In genomic region chr7:5414876-5415275, GRCh38 we compare ENCODE assay signal across 18 cellular contexts. TPM values are rescaled to one million over a fixed set of nuclear protein-coding genes. Genes with fewer than 3 reads are reported as not detected.
DNase-seq lines count a peak whose midpoint lies in the region; ATAC-seq and TF ChIP-seq lines count a peak whose summit lies in the region.
"Had no signal": no experiment of that assay in that cellular context is flagged by ENCODE, and none has a peak within 500 bp of the region (broad histone marks: within the 10 kb centered on the region; RNA-seq: fewer than 3 reads in every experiment).

No MANE protein-coding gene starts in this region.

- H3K4me1 ChIP-seq in breast epithelium (peaks cover 4 to 21% of the 10 kb centered on the region in 2 donors), upper lobe of left lung (peaks cover 32 to 59% (median 38%) of the 10 kb centered on the region in 4 donors), heart right ventricle (peaks cover 11 to 44% (median 21%) of the 10 kb centered on the region in 9 donors)

- H3K36me3 ChIP-seq in breast epithelium, result no peaks in the 10 kb centered on the region
- H3K36me3 ChIP-seq in upper lobe of left lung, result no peaks in the 10 kb centered on the region
- H3K36me3 ChIP-seq in heart right ventricle, result peaks cover 0 to 21% (median 0%) of the 10 kb centered on the region in 9 donors

- H3K27ac ChIP-seq in breast epithelium (peak overlapping the region; percentile 5 to 39), upper lobe of left lung (peak overlapping the region; percentile 20 to 71 (median 58)), heart right ventricle (no peak overlapping the region)
- H3K27ac ChIP-seq: BLaER1 treated with 17β-estradiol and CSF1 and Interleukin-3, amounts not matched to agents 10 nM and 100 nM had no signal

- H3K4me3 ChIP-seq in breast epithelium (no peak overlapping the region), upper lobe of left lung (no peak overlapping the region), heart right ventricle (no peak overlapping the region)
- H3K4me3 ChIP-seq: BLaER1 treated with 17β-estradiol and CSF1 and Interleukin-3, amounts not matched to agents 10 nM and 100 nM had no signal

- H3K9me3 ChIP-seq in breast epithelium (no peaks in the 10 kb centered on the region), upper lobe of left lung (no peaks in the 10 kb centered on the region), heart right ventricle (peaks cover 0 to 7% (median 0%) of the 10 kb centered on the region in 11 donors)
- H3K9me3 ChIP-seq: BLaER1 treated with 17β-estradiol and CSF1 and Interleukin-3, amounts not matched to agents 10 nM and 100 nM had no signal

- 64 to 82% methylated on average over 3 of the region's 3 CpGs for WGBS in upper lobe of left lung, 2 donors
- WGBS in heart right ventricle, 2 donors, result 90 to 92% methylated on average over 3 of the region's 3 CpGs

- intact Hi-C loops in breast epithelium (cut with DNase I; ENCODE audit: low total_unique reads), result no loop called here
- intact Hi-C loops in MCF 10A (cut with micrococcal nuclease), result no loop called here
- intact Hi-C loops in dendritic cell treated with granulocyte-macrophage colony-stimulating factor and Interleukin-4, amounts not matched to agents 40 ng/mL and 50 ng/mL, for 4 days (cut with micrococcal nuclease), result no loop called here
- intact Hi-C loops in heart right ventricle (cut with DNase I), result no loop called here

- BruUV-seq in MCF 10A (replicated peaks; lab: Mats Ljungman, UMichigan), result no TSS peak

- DNase-seq in breast epithelium (ENCODE audit: low spot score in 2 of 2), result no peak
- no peak for DNase-seq in MCF 10A (ENCODE audit: unreplicated experiment)
- no peak for DNase-seq in nephron progenitor cell
- DNase-seq in upper lobe of left lung, result no peak
- no peak for DNase-seq in heart right ventricle
- no peak for DNase-seq in ACHN
- DNase-seq: activated CD4-positive, CD25-positive, alpha-beta regulatory T cell; cerebellar nuclear complex; left cardiac atrium; MM.1S; NCI-H187 treated with DMSO at 0.1 percent for 48 hours; posterior cingulate gyrus; T-helper 17 cell had no signal

- H3K9me3 Mint-ChIP-seq in MCF 10A (ENCODE audit: unreplicated experiment) (no peaks in the 10 kb centered on the region), nephron progenitor cell (peaks cover 26% of the 10 kb centered on the region)
- H3K9me3 Mint-ChIP-seq in dendritic cell treated with granulocyte-macrophage colony-stimulating factor and Interleukin-4, amounts not matched to agents 40 ng/mL and 50 ng/mL, for 4 days, result no peaks in the 10 kb centered on the region
- H3K9me3 Mint-ChIP-seq: stimulated activated effector memory CD8-positive, alpha-beta T cell treated with anti-CD3 and anti-CD28 coated beads, Interleukin-12 subunit alpha, Interleukin-12 subunit beta, amount 100 ng/mL, for 72 hours had no signal

- POLR2A ChIA-PET in MCF 10A (lab: Yijun Ruan, JAX), result no interaction called here

- no peaks in the 10 kb centered on the region for H3K27me3 ChIP-seq in breast epithelium
- H3K27me3 ChIP-seq in upper lobe of left lung, result no peaks in the 10 kb centered on the region
- H3K27me3 ChIP-seq in heart right ventricle, result peaks cover 0 to 6% (median 0%) of the 10 kb centered on the region in 7 donors

- H3K4me3 Mint-ChIP-seq in MCF 10A (ENCODE audit: unreplicated experiment), result no peak overlapping the region
- H3K4me3 Mint-ChIP-seq in dendritic cell treated with granulocyte-macrophage colony-stimulating factor and Interleukin-4, amounts not matched to agents 40 ng/mL and 50 ng/mL, for 4 days, result no peak overlapping the region
- H3K4me3 Mint-ChIP-seq in nephron progenitor cell, result no peak overlapping the region
- H3K4me3 Mint-ChIP-seq: stimulated activated effector memory CD8-positive, alpha-beta T cell treated with anti-CD3 and anti-CD28 coated beads, Interleukin-12 subunit alpha, Interleukin-12 subunit beta, amount 100 ng/mL, for 72 hours; T-helper 17 cell had no signal

- no peak for TF ChIP-seq CTCF in breast epithelium (IDR thresholded peaks at IDR 0.05)
- TF ChIP-seq CTCF in MCF 10A (IDR thresholded peaks at IDR 0.05; ENCODE audit: unreplicated experiment), result no peak
- no peak for TF ChIP-seq CTCF in nephron progenitor cell (IDR thresholded peaks at IDR 0.05)
- no peak for TF ChIP-seq CTCF in upper lobe of left lung (IDR thresholded peaks at IDR 0.05)
- TF ChIP-seq CTCF in heart right ventricle (IDR thresholded peaks at IDR 0.05), result no peak

- peaks cover 53% of the 10 kb centered on the region for H3K36me3 Mint-ChIP-seq in MCF 10A (ENCODE audit: insufficient read depth, unreplicated experiment)
- peaks cover 78% of the 10 kb centered on the region for H3K36me3 Mint-ChIP-seq in dendritic cell treated with granulocyte-macrophage colony-stimulating factor and Interleukin-4, amounts not matched to agents 40 ng/mL and 50 ng/mL, for 4 days (ENCODE audit: low read depth)
- peaks cover 68% of the 10 kb centered on the region for H3K36me3 Mint-ChIP-seq in nephron progenitor cell (ENCODE audit: low read depth)
- H3K36me3 Mint-ChIP-seq: stimulated activated effector memory CD8-positive, alpha-beta T cell treated with anti-CD3 and anti-CD28 coated beads, Interleukin-12 subunit alpha, Interleukin-12 subunit beta, amount 100 ng/mL, for 72 hours had no signal

- no peak for TF ChIP-seq POLR2A in breast epithelium (IDR thresholded peaks at IDR 0.05)
- no peak for TF ChIP-seq POLR2A in upper lobe of left lung (IDR thresholded peaks at IDR 0.05)

- TF ChIP-seq EP300 in upper lobe of left lung (IDR thresholded peaks at IDR 0.05), result no peak

- ATAC-seq in upper lobe of left lung (ENCODE audit: low FRiP score in 2 of 2), result no peak
- ATAC-seq in heart right ventricle, result no peak
- ATAC-seq in HG03565 (IDR thresholded peaks at IDR 0.05; ENCODE audit: unreplicated experiment), result no peak
- ATAC-seq: HCT116; left cardiac atrium; stimulated activated effector memory CD8-positive, alpha-beta T cell treated with anti-CD3 and anti-CD28 coated beads, Interleukin-12 subunit alpha, Interleukin-12 subunit beta, amount 100 ng/mL, for 72 hours; T-helper 17 cell had no signal

- H3K4me1 Mint-ChIP-seq in MCF 10A (ENCODE audit: insufficient read depth, unreplicated experiment) (peaks cover 25% of the 10 kb centered on the region), nephron progenitor cell (peaks cover 42% of the 10 kb centered on the region)
- H3K4me1 Mint-ChIP-seq in dendritic cell treated with granulocyte-macrophage colony-stimulating factor and Interleukin-4, amounts not matched to agents 40 ng/mL and 50 ng/mL, for 4 days (ENCODE audit: low read depth), result peaks cover 70% of the 10 kb centered on the region

- CTCF ChIA-PET in MCF 10A (lab: Yijun Ruan, JAX), result no interaction called here

- H3K27ac Mint-ChIP-seq in MCF 10A (ENCODE audit: low read depth, unreplicated experiment) (no peak overlapping the region), nephron progenitor cell (peak overlapping the region; percentile 43)
- peak overlapping the region; percentile 40 for H3K27ac Mint-ChIP-seq in dendritic cell treated with granulocyte-macrophage colony-stimulating factor and Interleukin-4, amounts not matched to agents 40 ng/mL and 50 ng/mL, for 4 days
- H3K27ac Mint-ChIP-seq: stimulated activated effector memory CD8-positive, alpha-beta T cell treated with anti-CD3 and anti-CD28 coated beads, Interleukin-12 subunit alpha, Interleukin-12 subunit beta, amount 100 ng/mL, for 72 hours; T-helper 17 cell had no signal

- H3K27me3 Mint-ChIP-seq in MCF 10A (ENCODE audit: insufficient read depth, unreplicated experiment) (no peaks in the 10 kb centered on the region), nephron progenitor cell (ENCODE audit: low read depth, poor library complexity) (no peaks in the 10 kb centered on the region)
- H3K27me3 Mint-ChIP-seq in dendritic cell treated with granulocyte-macrophage colony-stimulating factor and Interleukin-4, amounts not matched to agents 40 ng/mL and 50 ng/mL, for 4 days, result no peaks in the 10 kb centered on the region

- in situ Hi-C loops in ACHN (cut with HindIII; ENCODE audit: low pct_ligation_motif_present, low pct_unique_long_range_greater_than_20kb, low sequenced_read_pairs), result no loop called here

RNA-seq across cellular contexts. Expression of gene TNRC18, which starts 8.8 kb away (rescaled TPM):
- total RNA-seq in breast epithelium (10 to 100 TPM; 32.2 to 72.4 (median 36.9) TPM), MCF 10A (2022) (120 and 132 TPM in 2 replicates), upper lobe of left lung (100 to 1,000 TPM; 101 to 617 (median 128) TPM), heart right ventricle (10 to 100 TPM; 26.4 to 42.3 (median 31.6) TPM)
- polyA plus RNA-seq in heart right ventricle, result 10 to 100 TPM; 10.1 to 28.8 TPM

Comparison
In these comparisons a context has a peak if more than half of its experiments do, and no peak if none do; other contexts are left out.
1. H3K27ac ChIP-seq: peak in breast epithelium (2 of 2) and upper lobe of left lung (4 of 4); none in heart right ventricle (0 of 10).